8 cellular contexts compared by ENCODE assay signal in genomic region chr10:95260397-95260881, GRCh38. TPM values are rescaled to one million over a fixed set of nuclear protein-coding genes. Genes with fewer than 3 reads are reported as not detected.
DNase-seq lines count a peak whose midpoint lies in the region; ATAC-seq, FAIRE-seq and TF ChIP-seq lines count a peak whose summit lies in the region.

No MANE protein-coding gene starts in this region.

- H3K4me3 ChIP-seq in K562 (no peak overlapping the region), lung (no peak overlapping the region)

- no peak overlapping the region for H2AFZ ChIP-seq in K562 (ENCODE audit: low read depth, low read length)

- TF ChIP-seq CTCF in K562 (IDR thresholded peaks at IDR 0.05 in 2 of 3, conservative IDR thresholded peaks at IDR 0.05 in 1 of 3; ENCODE audit: insufficient read depth in 2 of 3, low read depth in 1 of 3, low read length in 3 of 3) (no peak), lung (IDR thresholded peaks at IDR 0.05; ENCODE audit: control extremely low read depth, extremely low read depth) (no peak), D721Med (IDR thresholded peaks at IDR 0.05; ENCODE audit: insufficient read depth, missing control alignments) (no peak)

- H4K20me1 ChIP-seq in K562 (replicated peaks; ENCODE audit: control insufficient read depth, insufficient read depth, low read length), result no peaks in the 10 kb centered on the region

- no peaks in the 10 kb centered on the region; the same call in 2 of the 3 replicates for H3K79me2 ChIP-seq in K562 (ENCODE audit: control insufficient read depth, insufficient read depth, low read length)

- FAIRE-seq in K562 (lab: Jason Lieb, UNC), result peak; percentile 32
- FAIRE-seq in D721Med (lab: Jason Lieb, UNC), result no peak

- H3K36me3 ChIP-seq in K562 (ENCODE audit: control insufficient read depth, insufficient read depth, low read length), result peaks cover 72% of the 10 kb centered on the region; the same call in 2 of the 3 replicates
- peaks cover 24 to 26% of the 10 kb centered on the region in 2 donors for H3K36me3 ChIP-seq in lung (ENCODE audit: control insufficient read depth in 2 of 2, insufficient read depth in 2 of 2, low read length in 2 of 2)

- no peak for TF ChIP-seq RAD21 in K562 (CRISPR knock-in tag; conservative IDR thresholded peaks at IDR 0.05 in 1 of 2, IDR thresholded peaks at IDR 0.05 in 1 of 2)

- DNase-seq in AG08396 (ENCODE audit: low spot score) (peak; percentile 78), K562 (ENCODE audit: extremely low read depth in 1 of 4, low spot score in 3 of 4) (peak in 2 of 4 experiments; percentile 17 to 42), lung (ENCODE audit: low spot score) (no peak), SHP77 treated with DMSO at 0.1 percent for 48 hours (lab: John Stamatoyannopoulos, UW) (no peak), D721Med (ENCODE audit: insufficient read length, low spot score) (no peak)
- DNase-seq in activated naive CD4-positive, alpha-beta T cell treated with Interleukin-2 at 50 U/mL for 16 hours, result no peak

- TF ChIP-seq EP300 in K562 (IDR thresholded peaks at IDR 0.05; ENCODE audit: low read length), result no peak

- H3K27ac ChIP-seq in K562 (ENCODE audit: extremely low read depth, low read depth, low read length), result peak overlapping the region; percentile 47; the same call in 2 of the 3 replicates
- peak overlapping the region; percentile 47 to 79 for H3K27ac ChIP-seq in lung (ENCODE audit: low read depth in 1 of 2, low read length in 1 of 2)

- intact Hi-C loops in K562 (cut with micrococcal nuclease), result no loop called here

- CTCF ChIA-PET in K562 (lab: Yijun Ruan, JAX; ENCODE audit: low intra/inter-chr PET ratio), result no interaction called here

- in situ Hi-C loops in K562 (cut with MboI), result no loop called here

- WGBS in K562 (ENCODE audit: insufficient coverage, low coverage, missing lambda C conversion rate), result 17% methylated on average over 2 of the region's 3 CpGs
- 61 to 75% methylated on average over 3 of the region's 3 CpGs for WGBS in lung, 2 donors

- no peak overlapping the region for H3K4me2 ChIP-seq in K562 (ENCODE audit: insufficient read depth, low read length)

- H3K9ac ChIP-seq in K562 (ENCODE audit: insufficient read depth in 1 of 2, low read depth in 2 of 2, low read length in 2 of 2), result peak overlapping the region in 1 of 2 experiments; percentile 27; a peak in 1 of 4 replicates

- ATAC-seq in HG02884 (IDR thresholded peaks at IDR 0.05; ENCODE audit: unreplicated experiment) (peak; percentile 70), K562 (peak; percentile 70), lung (ENCODE audit: insufficient read depth, low FRiP score) (peak; percentile 56), GM21825 (IDR thresholded peaks at IDR 0.05; ENCODE audit: unreplicated experiment) (no peak)

- H3K4me1 ChIP-seq in K562 (replicated peaks in 1 of 2; ENCODE audit: control insufficient read depth in 2 of 2, insufficient read depth in 2 of 2, low read length in 2 of 2), result peaks cover 5 to 8% of the 10 kb centered on the region in 2 experiments; a peak in 3 of 5 replicates
- H3K4me1 ChIP-seq in lung (ENCODE audit: control insufficient read depth in 2 of 2, insufficient read depth in 2 of 2, low read length in 2 of 2), result peaks cover 13 to 23% of the 10 kb centered on the region in 2 donors

- H3K27me3 ChIP-seq in K562 (ENCODE audit: control insufficient read depth in 2 of 2, insufficient read depth in 2 of 2, low read length in 2 of 2), result no peaks in the 10 kb centered on the region
- H3K27me3 ChIP-seq in lung (ENCODE audit: control insufficient read depth, insufficient read depth), result no peaks in the 10 kb centered on the region

- no peaks in the 10 kb centered on the region for H3K9me1 ChIP-seq in K562 (ENCODE audit: control insufficient read depth, insufficient read depth, low read length)

- H3K9me3 ChIP-seq in K562 (replicated peaks; ENCODE audit: control insufficient read depth, insufficient read depth, low read depth, low read length) (no peaks in the 10 kb centered on the region), lung (ENCODE audit: control insufficient read depth in 2 of 2, insufficient read depth in 1 of 2, low read length in 1 of 2) (no peaks in the 10 kb centered on the region)

- POLR2A ChIA-PET in K562 (lab: Yijun Ruan, JAX), result interaction anchor here (0.6 kb wide), 1 partner anchor 38 kb away, joined by 3 read pairs; no protein-coding TSS in a partner anchor

- BruUV-seq in K562 (replicated peaks; lab: Mats Ljungman, UMichigan), result no TSS peak

- no peak for TF ChIP-seq POLR2A in K562 (conservative IDR thresholded peaks at IDR 0.05)

TF ChIP-seq in K562, 482 proteins besides CTCF, POLR2A, EP300 and RAD21 (continues in another document):
- TF ChIP-seq BCLAF1 (IDR thresholded peaks at IDR 0.05; ENCODE audit: borderline replicate concordance in 1 of 2, control insufficient read depth in 1 of 2, low read depth in 2 of 2, low read length in 1 of 2) (no peak), FOSL1 (tag; conservative IDR thresholded peaks at IDR 0.05) (peak; percentile 78), HDAC8 (tag; IDR thresholded peaks at IDR 0.05) (no peak), KLF6 (CRISPR knock-in tag; IDR thresholded peaks at IDR 0.05; ENCODE audit: borderline replicate concordance) (no peak), C11orf30 (IDR thresholded peaks at IDR 0.05; ENCODE audit: low read depth) (peak; percentile 52), RBM17 (IDR thresholded peaks at IDR 0.05; ENCODE audit: borderline replicate concordance, low read depth, low read length) (no peak), ATF7 (IDR thresholded peaks at IDR 0.05) (peak; percentile 84), HSF4 (CRISPR knock-in tag; IDR thresholded peaks at IDR 0.05; ENCODE audit: borderline replicate concordance) (no peak), ZFP30 (CRISPR knock-in tag; IDR thresholded peaks at IDR 0.05; ENCODE audit: borderline replicate concordance) (no peak), TEAD1 (CRISPR knock-in tag; IDR thresholded peaks at IDR 0.05) (peak; percentile 66 to 88; a peak in 3 of 4 replicates), PBX2 (CRISPR knock-in tag; IDR thresholded peaks at IDR 0.05; ENCODE audit: low read depth) (no peak), PBX2 (tag; conservative IDR thresholded peaks at IDR 0.05; ENCODE audit: low read depth) (no peak)

RNA-seq across cellular contexts. Expression of gene PDLIM1, which starts 30.4 kb away (rescaled TPM):
- 33.7 and 36.9 TPM in 2 replicates for total RNA-seq in K562 (2011; cell fraction: chromatin; rRNA removed; ENCODE audit: low replicate concordance)
- 27.2 and 28.5 TPM in 2 replicates for total RNA-seq in K562 (2011; cell fraction: nucleolus; rRNA removed)
- total RNA-seq in K562 (2011; cell fraction: nucleoplasm; rRNA removed), result 37.0 and 40.4 TPM in 2 replicates
- total RNA-seq in K562 (2014; rRNA removed) (19.8 and 23.9 TPM in 2 replicates), K562 (2014; rRNA removed; fragmentation: Illumina TruSeq; extraction: Trizol) (39.1 and 41.6 TPM in 2 replicates), K562 (2015; rRNA removed; fragmentation: Illumina TruSeq; extraction: Trizol) (29.6 and 32.7 TPM in 2 replicates), K562 (2021) (110 and 116 TPM in 2 replicates), lung (100 to 1,000 TPM in 1 of 2 donors, 10 to 100 TPM in 1; 61.4 to 243 TPM)
- polyA plus RNA-seq in K562 (2011; rRNA removed) (47.3 and 71.2 TPM in 2 replicates), K562 (2014; fragmentation: Illumina TruSeq; extraction: Trizol) (128 and 164 TPM in 2 replicates), K562 (2014; fragmentation: Nextera tagmentation; extraction: Ambion mirVana) (10 to 100 TPM; 25.6 to 32.9 TPM), K562 (2014; rRNA removed) (56.5 and 59.1 TPM in 2 replicates), lung (100 to 1,000 TPM; 156 to 200 TPM)
- polyA plus RNA-seq in K562 (2011; cell fraction: cytosol; rRNA removed), result 79.5 and 97.2 TPM in 2 replicates
- 42.8 and 45.8 TPM in 2 replicates for polyA plus RNA-seq in K562 (2011; cell fraction: nucleus; rRNA removed)
- 144 and 169 TPM in 2 replicates for polyA plus RNA-seq in K562 (2012)
- polyA minus RNA-seq in K562 (2011; rRNA and poly(A)+ RNA removed), result 68.9 and 82.4 TPM in 2 replicates
- polyA minus RNA-seq in K562 (2011; cell fraction: cytosol; rRNA and poly(A)+ RNA removed), result 67.6 and 71.5 TPM in 2 replicates
- polyA minus RNA-seq in K562 (2011; cell fraction: nucleus; rRNA and poly(A)+ RNA removed), result 14.0 and 21.2 TPM in 2 replicates
